Comparison of ENCODE assay signal across 26 cellular contexts in the genomic region with DNA sequence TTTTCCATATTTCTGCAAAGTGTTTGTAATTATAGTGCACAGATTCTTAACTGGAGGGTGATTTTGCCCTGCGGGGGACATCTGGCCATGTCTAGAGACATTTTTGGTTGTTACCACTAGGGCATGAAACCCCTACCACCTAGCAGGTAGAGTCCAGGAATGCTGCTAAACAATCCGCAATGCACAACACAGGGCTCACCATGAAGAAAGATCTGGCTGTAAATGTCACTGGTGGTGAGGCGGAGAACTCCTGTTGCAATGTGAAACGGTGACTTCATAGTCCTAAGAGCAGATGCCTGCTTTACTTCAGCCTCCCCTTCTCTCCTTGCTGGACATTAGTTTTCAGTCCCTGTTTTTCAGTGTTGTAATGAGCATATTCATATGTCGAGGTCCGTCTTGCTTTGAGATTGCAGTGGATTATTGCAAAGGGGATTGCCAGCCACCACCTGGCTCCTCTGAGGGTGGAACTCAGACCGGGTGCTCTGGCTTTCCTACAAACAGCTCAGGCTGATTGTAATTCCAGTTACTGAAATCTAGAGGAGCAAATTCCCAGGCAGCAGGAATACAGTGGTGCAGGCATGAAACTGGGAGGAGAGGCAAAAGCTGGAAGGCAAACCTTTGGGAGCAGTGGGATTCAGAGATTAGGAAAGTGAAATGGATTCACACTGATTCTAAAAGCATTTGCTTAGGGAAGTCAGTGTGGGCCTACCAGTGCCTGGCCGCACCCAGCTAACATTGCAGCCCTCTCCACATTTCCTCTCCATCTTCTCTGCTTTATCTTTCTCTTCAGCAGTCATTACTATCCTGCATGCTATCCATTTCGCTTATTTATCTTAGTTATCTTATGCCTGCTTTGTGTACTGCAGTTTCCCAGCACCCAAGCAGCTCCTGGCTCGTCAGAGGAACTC.
DNase-seq lines count a peak whose midpoint lies in the region; ATAC-seq and TF ChIP-seq lines count a peak whose summit lies in the region.
"Had no signal": no experiment of that assay in that cellular context is flagged by ENCODE, and none has a peak within 500 bp of the region (broad histone marks: within the 10 kb centered on the region; RNA-seq: fewer than 3 reads in every experiment).

No MANE protein-coding gene starts in this region.

- H3K36me3 ChIP-seq in neuronal stem cell (replicated peaks in 1 of 2; ENCODE audit: control insufficient read depth in 2 of 2, insufficient read depth in 2 of 2, low read length in 2 of 2): no peaks in the 10 kb centered on the region
- no peaks in the 10 kb centered on the region for H3K36me3 ChIP-seq in MG63
- H3K36me3 ChIP-seq: transverse colon had no signal

- H2AFZ ChIP-seq in neuronal stem cell (ENCODE audit: low read length): peak overlapping the region; percentile 72

- no peak overlapping the region for H2BK15ac ChIP-seq in neuronal stem cell (ENCODE audit: low read length)

- no peak overlapping the region for H2BK120ac ChIP-seq in neuronal stem cell (ENCODE audit: low read depth, low read length)

- no peak overlapping the region for H2BK5ac ChIP-seq in neuronal stem cell (ENCODE audit: low read length)

- H3K27ac Mint-ChIP-seq in glutamatergic neuron (ENCODE audit: unreplicated experiment): peak overlapping the region; percentile 57
- H3K27ac Mint-ChIP-seq: activated naive CD8-positive, alpha-beta T cell treated with anti-CD3 and anti-CD28 coated beads, Interleukin-2, amount 50 U/mL, for 24 hours; CD8-positive, alpha-beta T cell; T-helper 17 cell had no signal

- H4K8ac ChIP-seq in neuronal stem cell (ENCODE audit: low read depth, low read length): no peak overlapping the region

- no peak overlapping the region for H3K9ac ChIP-seq in neuronal stem cell (ENCODE audit: low read depth, low read length, poor library complexity)

- no CpG with 5 or more reads among the region's 10 CpGs for WGBS in neuronal stem cell (ENCODE audit: extremely low coverage in 2 of 2, insufficient read length in 2 of 2, insufficient replicate concordance in 1 of 2), 2 donors

- H3K27ac ChIP-seq in RWPE1 (peak overlapping the region; percentile 83), neuronal stem cell (replicated peaks; ENCODE audit: low read length) (no peak overlapping the region)
- H3K27ac ChIP-seq: HL-60, transverse colon had no signal

- CTCF ChIA-PET in RWPE1 (lab: Yijun Ruan, JAX): interaction anchor here (0.6 to 0.8 kb wide), 2 partner anchors 89 to 234 kb away, joined by 3 read pairs; no protein-coding TSS in a partner anchor

- no peak overlapping the region for H3K14ac ChIP-seq in neuronal stem cell (ENCODE audit: low read length)

- H3K4me1 Mint-ChIP-seq in glutamatergic neuron (ENCODE audit: low read depth, unreplicated experiment): peaks cover 30% of the 10 kb centered on the region
- H3K4me1 Mint-ChIP-seq: activated naive CD8-positive, alpha-beta T cell treated with anti-CD3 and anti-CD28 coated beads, Interleukin-2, amount 50 U/mL, for 24 hours had no signal

- H3K79me1 ChIP-seq in neuronal stem cell (ENCODE audit: low read depth, low read length): no peaks in the 10 kb centered on the region

- no peak overlapping the region for H3K4ac ChIP-seq in neuronal stem cell (ENCODE audit: low read length)

- H3K27me3 ChIP-seq in neuronal stem cell (ENCODE audit: control insufficient read depth in 3 of 3, insufficient read depth in 3 of 3, low read depth in 1 of 3, low read length in 3 of 3): no peaks in the 10 kb centered on the region
- no peaks in the 10 kb centered on the region for H3K27me3 ChIP-seq in MG63
- H3K27me3 ChIP-seq: transverse colon had no signal

- H3K23ac ChIP-seq in neuronal stem cell (ENCODE audit: low read depth, low read length, poor library complexity): no peak overlapping the region

- peaks cover 2% of the 10 kb centered on the region for H3K9me3 Mint-ChIP-seq in glutamatergic neuron (ENCODE audit: unreplicated experiment)
- H3K9me3 Mint-ChIP-seq: activated naive CD8-positive, alpha-beta T cell treated with anti-CD3 and anti-CD28 coated beads, Interleukin-2, amount 50 U/mL, for 24 hours; CD8-positive, alpha-beta T cell had no signal

- H3K4me3 Mint-ChIP-seq in glutamatergic neuron (ENCODE audit: unreplicated experiment): peak overlapping the region; percentile 12
- H3K4me3 Mint-ChIP-seq: activated naive CD8-positive, alpha-beta T cell treated with anti-CD3 and anti-CD28 coated beads, Interleukin-2, amount 50 U/mL, for 24 hours; CD8-positive, alpha-beta T cell; T-helper 17 cell had no signal

- peaks cover 5 to 13% of the 10 kb centered on the region in 2 donors for H3K4me1 ChIP-seq in neuronal stem cell (ENCODE audit: control insufficient read depth in 2 of 2, insufficient read depth in 1 of 2, low read depth in 1 of 2, low read length in 2 of 2)
- H3K4me1 ChIP-seq: transverse colon had no signal

- peaks cover 6% of the 10 kb centered on the region for H3K27me3 Mint-ChIP-seq in glutamatergic neuron (ENCODE audit: unreplicated experiment)

- DNase-seq in NCI-H1694 treated with DMSO at 0.1 percent for 48 hours (lab: John Stamatoyannopoulos, UW) (peak; percentile 51), NCI-H1694 (lab: John Stamatoyannopoulos, UW) (no peak), RWPE1 (ENCODE audit: low spot score) (no peak), glutamatergic neuron (no peak), neuronal stem cell (ENCODE audit: low spot score) (no peak), MG63 (no peak)
- DNase-seq in stimulated activated CD4-positive, alpha-beta T cell treated with anti-CD3 and anti-CD28 coated beads, Interleukin-1b, Interleukin-23, amount 100 ng/mL, for 48 hours: no peak
- DNase-seq: 8988T; activated CD4-positive, alpha-beta T cell treated with anti-CD3 and anti-CD28 coated beads for 4 hours; activated CD8-positive, alpha-beta memory T cell treated with anti-CD3 and anti-CD28 coated beads for 24 hours; activated gamma-delta T cell treated with Interleukin-2 at 50 U/mL for 16 hours; activated naive CD8-positive, alpha-beta T cell treated with anti-CD3 and anti-CD28 coated beads, Interleukin-2, amount 50 U/mL, for 24 hours; activated T-cell treated with anti-CD3 and anti-CD28 coated beads, Interleukin-2, amount 50 U/mL, for 1 hour; AML-193; CD8-positive, alpha-beta T cell; effector memory CD4-positive, alpha-beta T cell; foreskin melanocyte; GF-D8; NCI-H1048; NCI-H187 treated with DMSO at 0.1 percent for 48 hours; NCI-H226; T-helper 17 cell; transverse colon had no signal

- H3K4me3 ChIP-seq in neuronal stem cell (ENCODE audit: low read length in 2 of 2) (no peak overlapping the region), MG63 (no peak overlapping the region)
- H3K4me3 ChIP-seq: transverse colon had no signal

- no peak overlapping the region for H4K91ac ChIP-seq in neuronal stem cell (ENCODE audit: low read depth, low read length, poor library complexity)

- TF ChIP-seq CTCF in RWPE1 (conservative IDR thresholded peaks at IDR 0.05; ENCODE audit: low read depth) (no peak), glutamatergic neuron (IDR thresholded peaks at IDR 0.05; ENCODE audit: partially characterized antibody, unreplicated experiment) (no peak)

- H3K4me2 ChIP-seq in neuronal stem cell (ENCODE audit: insufficient read depth, low read length, poor library complexity, severe bottlenecking): no peak overlapping the region

- H3K36me3 Mint-ChIP-seq in glutamatergic neuron (ENCODE audit: unreplicated experiment): peaks cover 10% of the 10 kb centered on the region
- H3K36me3 Mint-ChIP-seq: CD8-positive, alpha-beta T cell had no signal

- no peak overlapping the region for H2AK5ac ChIP-seq in neuronal stem cell (ENCODE audit: low read depth, low read length)

- H3K9me3 ChIP-seq in neuronal stem cell (replicated peaks in 1 of 2; ENCODE audit: control insufficient read depth in 2 of 2, insufficient read depth in 1 of 2, low read depth in 1 of 2, low read length in 2 of 2) (peaks cover 2 to 3% of the 10 kb centered on the region in 2 donors), MG63 (no peaks in the 10 kb centered on the region)
- H3K9me3 ChIP-seq: transverse colon had no signal

- no peak overlapping the region for H3K18ac ChIP-seq in neuronal stem cell (ENCODE audit: low read length)

- no peak overlapping the region for H2BK12ac ChIP-seq in neuronal stem cell (ENCODE audit: low read length)

- POLR2A ChIA-PET in RWPE1 (lab: Yijun Ruan, JAX; ENCODE audit: low non-redundant PET): no interaction called here

- no peak for ATAC-seq in GM19395 (IDR thresholded peaks at IDR 0.05; ENCODE audit: unreplicated experiment)
- ATAC-seq: activated naive CD8-positive, alpha-beta T cell treated with anti-CD3 and anti-CD28 coated beads, Interleukin-2, amount 50 U/mL, for 24 hours; CD8-positive, alpha-beta T cell; Panc1; T-helper 17 cell had no signal
